Comparison of ENCODE assay signal across 1 cellular context in the genomic region with DNA sequence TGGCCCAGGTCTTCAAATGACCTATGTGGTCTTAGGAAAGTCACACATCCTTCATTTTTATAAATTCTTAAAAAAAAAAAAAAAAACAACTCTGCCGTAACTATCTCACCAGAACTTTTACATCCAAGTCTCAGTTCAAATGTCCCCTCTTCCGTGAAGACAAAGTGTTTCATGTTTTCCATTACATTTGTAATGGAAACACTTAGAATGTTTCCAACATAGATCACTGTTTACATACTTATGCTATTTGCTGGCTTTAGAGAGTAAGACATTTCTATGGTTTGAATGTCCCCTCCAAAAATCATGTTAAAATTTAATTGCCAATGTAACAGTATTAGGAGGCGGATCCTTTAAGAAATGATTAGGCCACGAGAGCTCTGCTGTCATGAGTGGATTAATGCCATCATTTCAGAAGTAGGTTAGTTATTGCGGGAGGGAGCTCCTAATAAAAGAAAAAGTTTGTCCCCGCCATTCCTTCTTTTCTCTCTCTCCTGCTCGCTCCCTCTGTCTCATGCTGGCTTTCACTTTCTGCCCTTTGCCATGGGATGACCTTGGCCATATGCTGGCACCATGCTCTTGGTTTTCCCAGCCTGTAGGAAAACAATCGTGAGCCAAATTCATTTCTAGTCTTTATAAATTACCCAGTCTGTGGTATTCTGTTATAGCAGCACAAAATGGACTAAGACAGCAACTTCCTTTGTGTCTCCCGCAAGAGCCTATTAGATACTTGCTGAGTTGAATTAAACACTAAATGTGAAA.
TF ChIP-seq lines count a peak whose summit lies in the region.

No MANE protein-coding gene starts in this region.

TF ChIP-seq in IMR-90, 13 proteins besides CTCF, POLR2A, EP300 and RAD21 (continued from another document):
- TF ChIP-seq, protein P1, sequence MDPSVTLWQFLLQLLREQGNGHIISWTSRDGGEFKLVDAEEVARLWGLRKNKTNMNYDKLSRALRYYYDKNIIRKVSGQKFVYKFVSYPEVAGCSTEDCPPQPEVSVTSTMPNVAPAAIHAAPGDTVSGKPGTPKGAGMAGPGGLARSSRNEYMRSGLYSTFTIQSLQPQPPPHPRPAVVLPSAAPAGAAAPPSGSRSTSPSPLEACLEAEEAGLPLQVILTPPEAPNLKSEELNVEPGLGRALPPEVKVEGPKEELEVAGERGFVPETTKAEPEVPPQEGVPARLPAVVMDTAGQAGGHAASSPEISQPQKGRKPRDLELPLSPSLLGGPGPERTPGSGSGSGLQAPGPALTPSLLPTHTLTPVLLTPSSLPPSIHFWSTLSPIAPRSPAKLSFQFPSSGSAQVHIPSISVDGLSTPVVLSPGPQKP (IDR thresholded peaks at IDR 0.05; ENCODE audit: borderline replicate concordance, low read depth, low read length) = no peak
- TF ChIP-seq BHLHE40 (IDR thresholded peaks at IDR 0.05; ENCODE audit: low read depth, low read length) = no peak
- TF ChIP-seq MXI1 (IDR thresholded peaks at IDR 0.05; ENCODE audit: borderline replicate concordance, low read depth, low read length) = no peak
